ENCODE assay signal across 27 cellular contexts in genomic region chr3:183031826-183032225, GRCh38.
"Had no signal": no experiment of that assay in that cellular context is flagged by ENCODE, and none has a peak within 500 bp of the region (broad histone marks: within the 10 kb centered on the region; RNA-seq: fewer than 3 reads in every experiment).

No MANE protein-coding gene starts in this region.

- H3K27ac Mint-ChIP-seq: mesothelial cell of epicardium; naive B cell; natural killer cell treated with Interleukin-12 subunit alpha and Interleukin-12 subunit beta and Interleukin-15 and Interleukin-18, amount 100 ng/mL, for 72 hours; progenitor cell of endocrine pancreas; stimulated activated effector memory CD8-positive, alpha-beta T cell treated with anti-CD3 and anti-CD28 coated beads, Interleukin-12 subunit alpha, Interleukin-12 subunit beta, amount 100 ng/mL, for 72 hours had no signal

- H3K27ac ChIP-seq: colonic mucosa, esophagus squamous epithelium, gastrocnemius medialis, neutrophil, pancreas, right atrium auricular region, testis, tibial artery, upper lobe of right lung, uterus had no signal

- H3K4me1 Mint-ChIP-seq: naive B cell; neural crest cell; stimulated activated effector memory CD8-positive, alpha-beta T cell treated with anti-CD3 and anti-CD28 coated beads, Interleukin-12 subunit alpha, Interleukin-12 subunit beta, amount 100 ng/mL, for 72 hours had no signal

- H3K9me3 Mint-ChIP-seq: natural killer cell treated with Interleukin-12 subunit alpha and Interleukin-12 subunit beta and Interleukin-15 and Interleukin-18, amount 100 ng/mL, for 72 hours; stimulated activated effector memory CD8-positive, alpha-beta T cell treated with anti-CD3 and anti-CD28 coated beads, Interleukin-12 subunit alpha, Interleukin-12 subunit beta, amount 100 ng/mL, for 72 hours had no signal

- H3K36me3 ChIP-seq: uterus had no signal

- DNase-seq: colonic mucosa; dermis blood vessel endothelial cell; effector memory CD4-positive, alpha-beta T cell; erythroblast; esophagus squamous epithelium; gastrocnemius medialis; head of caudate nucleus; mesenchymal stem cell; mucosa of descending colon; naive B cell; pancreas; stimulated activated CD4-positive, alpha-beta T cell treated with anti-CD3 and anti-CD28 coated beads, Interleukin-2, amount 100 ng/mL, for 24 hours; stimulated activated CD4-positive, alpha-beta T cell treated with anti-CD3 and anti-CD28 coated beads, Interleukin-4, amount 100 ng/mL, for 24 hours; stimulated activated naive CD8-positive, alpha-beta T cell treated with anti-CD3 and anti-CD28 coated beads, Interleukin-15, Interleukin-2, amounts not matched to agents 100 U/mL and 50 U/mL, for 24 hours; substantia nigra; testis; tibial artery; upper lobe of right lung; uterus had no signal

- H3K4me3 Mint-ChIP-seq: mesothelial cell of epicardium; naive B cell; natural killer cell treated with Interleukin-12 subunit alpha and Interleukin-12 subunit beta and Interleukin-15 and Interleukin-18, amount 100 ng/mL, for 72 hours; neural crest cell; stimulated activated effector memory CD8-positive, alpha-beta T cell treated with anti-CD3 and anti-CD28 coated beads, Interleukin-12 subunit alpha, Interleukin-12 subunit beta, amount 100 ng/mL, for 72 hours had no signal

- H3K27me3 ChIP-seq: colonic mucosa, esophagus squamous epithelium, gastrocnemius medialis, neutrophil, pancreas, right atrium auricular region, testis, tibial artery, upper lobe of right lung, uterus had no signal

- H3K27me3 Mint-ChIP-seq: naive B cell; natural killer cell treated with Interleukin-12 subunit alpha and Interleukin-12 subunit beta and Interleukin-15 and Interleukin-18, amount 100 ng/mL, for 72 hours; progenitor cell of endocrine pancreas had no signal

- H3K4me1 ChIP-seq: colonic mucosa, esophagus squamous epithelium, gastrocnemius medialis, pancreas, right atrium auricular region, testis, tibial artery, upper lobe of right lung, uterus had no signal

- H3K4me3 ChIP-seq: colonic mucosa, esophagus squamous epithelium, gastrocnemius medialis, mucosa of descending colon, pancreas, right atrium auricular region, testis, tibial artery, upper lobe of right lung, uterus had no signal

- H3K9me3 ChIP-seq: colonic mucosa, esophagus squamous epithelium, gastrocnemius medialis, mucosa of descending colon, neutrophil, pancreas, testis, tibial artery, upper lobe of right lung, uterus had no signal

- FAIRE-seq: keratinocyte, pancreas had no signal
